Comparison of ENCODE assay signal across 9 cellular contexts in the genomic region with DNA sequence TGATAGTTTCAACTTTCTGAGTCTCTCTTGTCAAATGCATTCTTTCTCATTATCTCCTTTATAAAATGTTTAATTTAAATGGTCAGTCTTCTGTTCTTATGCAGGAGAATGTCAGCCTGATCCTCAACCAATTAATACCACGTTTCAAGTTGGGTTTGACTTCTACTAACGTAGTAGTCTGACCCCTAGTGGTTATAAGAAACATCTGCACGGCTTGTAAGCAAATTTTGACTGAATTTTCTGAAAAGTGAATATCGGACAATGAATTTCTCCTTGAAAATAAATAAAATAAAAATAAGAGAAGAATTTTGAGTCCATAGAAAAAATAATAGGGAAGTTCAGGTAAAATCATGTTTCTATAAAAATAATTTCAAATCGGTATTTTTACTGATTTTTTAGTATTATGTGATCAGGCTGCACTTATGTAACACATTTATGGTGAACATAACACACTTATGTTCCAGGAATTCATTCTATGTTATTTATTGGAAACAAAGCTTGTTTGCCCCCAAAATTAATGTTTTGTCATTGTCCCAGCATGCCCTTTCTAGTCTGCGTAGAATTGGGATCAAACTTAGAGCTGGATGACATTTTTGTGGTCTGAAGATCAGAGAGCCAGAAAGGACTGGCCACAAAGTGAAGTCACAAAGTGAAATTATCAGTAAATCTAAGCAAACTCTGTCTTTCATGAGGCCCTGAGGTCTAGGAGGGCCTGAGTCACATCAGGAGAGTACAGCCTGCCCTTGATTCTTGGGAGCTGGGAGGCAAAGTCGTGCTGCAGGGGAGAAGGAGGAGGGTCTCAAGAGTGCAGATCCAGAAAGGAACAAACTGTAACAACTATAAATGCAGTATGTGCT.
DNase-seq lines count a peak whose midpoint lies in the region; ATAC-seq and TF ChIP-seq lines count a peak whose summit lies in the region.
"Had no signal": no experiment of that assay in that cellular context is flagged by ENCODE, and none has a peak within 500 bp of the region (broad histone marks: within the 10 kb centered on the region; RNA-seq: fewer than 3 reads in every experiment).

No MANE protein-coding gene starts in this region.

- intact Hi-C loops in Caco-2 (cut with micrococcal nuclease; ENCODE audit: unreplicated experiment): loop anchor here (1.0 to 10.0 kb wide), 6 partner anchors 99 to 441 kb away; a partner anchor contains a TSS
- intact Hi-C loops in activated naive CD4-positive, alpha-beta T cell treated with anti-CD3 and anti-CD28 coated beads for 36 hours (cut with micrococcal nuclease): loop anchor here (1.0 to 10.0 kb wide), 6 partner anchors 254 to 816 kb away; a partner anchor contains a TSS

- no peaks in the 10 kb centered on the region for H3K4me1 ChIP-seq in Caco-2

- no peak overlapping the region for H3K4me3 Mint-ChIP-seq in Caco-2 (ENCODE audit: unreplicated experiment)
- 0 out of 2 replicates have a peak overlapping the region, but pooled peaks have one; percentile 27 for H3K4me3 Mint-ChIP-seq in HFFc6
- no peak overlapping the region for H3K4me3 Mint-ChIP-seq in activated naive CD4-positive, alpha-beta T cell treated with anti-CD3 and anti-CD28 coated beads for 36 hours
- H3K4me3 Mint-ChIP-seq: memory B cell had no signal

- in situ Hi-C loops in astrocyte of the cerebellum (cut with HindIII; ENCODE audit: low sequenced_read_pairs): no loop called here

- DNase-seq in Caco-2 (peak in 1 of 2 experiments; percentile 15), HFFc6 (peak; percentile 77), NCI-H2227 treated with DMSO at 0.1 percent for 48 hours (lab: John Stamatoyannopoulos, UW) (peak; percentile 42), astrocyte of the cerebellum (ENCODE audit: low read depth) (peak; percentile 34), islet precursor cell (peak; percentile 93)
- no peak for DNase-seq in activated naive CD4-positive, alpha-beta T cell treated with anti-CD3 and anti-CD28 coated beads for 36 hours
- DNase-seq in activated CD8-positive, alpha-beta memory T cell treated with anti-CD3 and anti-CD28 coated beads, Interleukin-2, amount 50 U/mL, for 4 hours: no peak

- no peak overlapping the region for H3K27ac Mint-ChIP-seq in Caco-2 (ENCODE audit: unreplicated experiment)
- H3K27ac Mint-ChIP-seq in HFFc6: peak overlapping the region; percentile 13; the same call in 1 of the 2 replicates
- no peak overlapping the region for H3K27ac Mint-ChIP-seq in activated naive CD4-positive, alpha-beta T cell treated with anti-CD3 and anti-CD28 coated beads for 36 hours
- H3K27ac Mint-ChIP-seq: memory B cell had no signal

- H3K4me3 ChIP-seq in Caco-2 (ENCODE audit: low read depth, low read length) (no peak overlapping the region), astrocyte of the cerebellum (ENCODE audit: low read depth, low read length) (no peak overlapping the region)

- H3K27me3 Mint-ChIP-seq in Caco-2 (ENCODE audit: insufficient read depth, unreplicated experiment) (peaks cover 2% of the 10 kb centered on the region), HFFc6 (ENCODE audit: insufficient read depth) (peaks cover 16% of the 10 kb centered on the region)
- H3K27me3 Mint-ChIP-seq in activated naive CD4-positive, alpha-beta T cell treated with anti-CD3 and anti-CD28 coated beads for 36 hours (ENCODE audit: low read depth): peaks cover 8% of the 10 kb centered on the region

- BruUV-seq in Caco-2 (replicated peaks; lab: Mats Ljungman, UMichigan): no TSS peak

- H3K27me3 ChIP-seq in Caco-2 (replicated peaks; ENCODE audit: control insufficient read depth, insufficient read depth, low read length): no peaks in the 10 kb centered on the region

- H3K4me1 Mint-ChIP-seq in Caco-2 (ENCODE audit: low read depth, unreplicated experiment) (no peaks in the 10 kb centered on the region), HFFc6 (ENCODE audit: low read depth) (peaks cover 17% of the 10 kb centered on the region)
- H3K4me1 Mint-ChIP-seq in activated naive CD4-positive, alpha-beta T cell treated with anti-CD3 and anti-CD28 coated beads for 36 hours (ENCODE audit: low read depth): no peaks in the 10 kb centered on the region
- H3K4me1 Mint-ChIP-seq: memory B cell had no signal

- CTCF ChIA-PET in Caco-2 (lab: Charles Lee): interaction anchor here (0.6 to 0.8 kb wide), 2 partner anchors 345 to 442 kb away, joined by 3 read pairs; no protein-coding TSS in a partner anchor
- CTCF ChIA-PET in activated naive CD4-positive, alpha-beta T cell treated with anti-CD3 and anti-CD28 coated beads for 36 hours (lab: Charles Lee): interaction anchor here (1.1 to 2.3 kb wide), 2 partner anchors 19 to 441 kb away, joined by 5 to 10 read pairs; no protein-coding TSS in a partner anchor

- H3K9me3 ChIP-seq in Caco-2: no peaks in the 10 kb centered on the region

- H3K36me3 Mint-ChIP-seq in Caco-2 (ENCODE audit: insufficient read depth, unreplicated experiment) (no peaks in the 10 kb centered on the region), HFFc6 (ENCODE audit: low read depth) (no peaks in the 10 kb centered on the region)
- no peaks in the 10 kb centered on the region for H3K36me3 Mint-ChIP-seq in activated naive CD4-positive, alpha-beta T cell treated with anti-CD3 and anti-CD28 coated beads for 36 hours (ENCODE audit: low read depth)
- H3K36me3 Mint-ChIP-seq: memory B cell had no signal

- peak; percentile 68 to 71 for TF ChIP-seq CTCF in Caco-2 (IDR thresholded peaks at IDR 0.05; ENCODE audit: insufficient read depth in 1 of 2, low read depth in 1 of 2, low read length in 1 of 2, severe bottlenecking in 1 of 2, unreplicated experiment in 1 of 2)
- TF ChIP-seq CTCF in HFFc6 (IDR thresholded peaks at IDR 0.05): peak; percentile 93
- TF ChIP-seq CTCF in astrocyte of the cerebellum (IDR thresholded peaks at IDR 0.05; ENCODE audit: low read depth, low read length, missing control alignments): peak; percentile 63

- H3K9me3 Mint-ChIP-seq in Caco-2 (ENCODE audit: unreplicated experiment): no peaks in the 10 kb centered on the region
- no peaks in the 10 kb centered on the region for H3K9me3 Mint-ChIP-seq in HFFc6
- no peaks in the 10 kb centered on the region for H3K9me3 Mint-ChIP-seq in activated naive CD4-positive, alpha-beta T cell treated with anti-CD3 and anti-CD28 coated beads for 36 hours

- ATAC-seq in HG03571 (IDR thresholded peaks at IDR 0.05; ENCODE audit: unreplicated experiment): no peak

- H3K36me3 ChIP-seq in Caco-2 (ENCODE audit: control insufficient read depth, insufficient read depth, low read length): no peaks in the 10 kb centered on the region

- POLR2A ChIA-PET in Caco-2 (lab: Charles Lee): no interaction called here

Comparison
In these comparisons a context has a peak if more than half of its experiments do, and no peak if none do; other contexts are left out.
1. DNase-seq: peak in HFFc6 (single experiment), NCI-H2227 treated with DMSO at 0.1 percent for 48 hours (single experiment), astrocyte of the cerebellum (single experiment) and islet precursor cell (single experiment); none in activated naive CD4-positive, alpha-beta T cell treated with anti-CD3 and anti-CD28 coated beads for 36 hours (single experiment) and activated CD8-positive, alpha-beta memory T cell treated with anti-CD3 and anti-CD28 coated beads, Interleukin-2, amount 50 U/mL, for 4 hours (single experiment).
2. Peak in every context shown above with its lines, with median percentiles within 50 percentile points of each other: CTCF ChIP-seq.